2 cellular contexts compared by ENCODE assay signal in genomic region chr14:103716091-103716801, GRCh38.
TF ChIP-seq lines count a peak whose summit lies in the region.

No MANE protein-coding gene starts in this region.

TF ChIP-seq in Ishikawa, 13 proteins besides CTCF, POLR2A, EP300 and RAD21 (continued from another document):
- TF ChIP-seq TAF1 (IDR thresholded peaks at IDR 0.05; ENCODE audit: low read depth) (no peak), USF1 (IDR thresholded peaks at IDR 0.05) (no peak), TEAD4 (IDR thresholded peaks at IDR 0.05) (0 out of 2 replicates have a peak, but pooled peaks have one; percentile 6), ZBTB7A (IDR thresholded peaks at IDR 0.05; ENCODE audit: low read depth) (0 out of 2 replicates have a peak, but pooled peaks have one; percentile 32)

TF ChIP-seq in GM12878, 131 proteins besides CTCF, POLR2A, EP300 and RAD21 (continued from another document):
- TF ChIP-seq NKRF (conservative IDR thresholded peaks at IDR 0.05), result no peak
- TF ChIP-seq TCF12 (IDR thresholded peaks at IDR 0.05; ENCODE audit: low read depth, low read length), result no peak
- TF ChIP-seq TAF1 (IDR thresholded peaks at IDR 0.05; ENCODE audit: borderline replicate concordance, low read depth, low read length), result no peak
- TF ChIP-seq GATAD2B (conservative IDR thresholded peaks at IDR 0.05; ENCODE audit: low read depth), result peak; percentile 13; the same call in 1 of the 2 replicates
- TF ChIP-seq RBBP5 (conservative IDR thresholded peaks at IDR 0.05), result no peak
- peak in 1 of 2 experiments; percentile 23; a peak in 2 of 4 replicates for TF ChIP-seq BHLHE40 (IDR thresholded peaks at IDR 0.05; ENCODE audit: borderline replicate concordance in 1 of 2, low read depth in 2 of 2, low read length in 1 of 2)
